Comparison of ENCODE assay signal across 36 cellular contexts in genomic region chr5:169012471-169012870, GRCh38.
"Had no signal": no experiment of that assay in that cellular context is flagged by ENCODE, and none has a peak within 500 bp of the region (broad histone marks: within the 10 kb centered on the region; RNA-seq: fewer than 3 reads in every experiment).

No MANE protein-coding gene starts in this region.

- H3K27ac ChIP-seq: adrenal gland, body of pancreas, esophagus muscularis mucosa, foreskin keratinocyte, heart left ventricle, left lung, lower lobe of right lung, neutrophil, sigmoid colon, thoracic aorta, upper lobe of left lung, vagina had no signal

- H3K4me3 ChIP-seq: adrenal gland, body of pancreas, esophagus muscularis mucosa, heart left ventricle, left lung, lower lobe of right lung, sigmoid colon, thoracic aorta, upper lobe of left lung, vagina had no signal

- H3K9me3 ChIP-seq: adrenal gland, body of pancreas, esophagus muscularis mucosa, heart left ventricle, left lung, lower lobe of right lung, neutrophil, sigmoid colon, thoracic aorta, upper lobe of left lung, vagina had no signal

- H3K27ac Mint-ChIP-seq: activated naive CD4-positive, alpha-beta T cell treated with anti-CD3 and anti-CD28 coated beads for 36 hours; activated naive CD8-positive, alpha-beta T cell treated with anti-CD3 and anti-CD28 coated beads for 36 hours; activated T-helper 1 cell treated with anti-CD3 and anti-CD28 coated beads, Interleukin-12 subunit alpha, Interleukin-12 subunit beta, Interleukin-2, Interleukin-4 antibody, amounts not matched to agents 30 ng/mL and 10 ng/mL and 1 ng/mL, durations not matched to agents 14 hours and 24 hours and 36 hours; immature natural killer cell; natural killer cell; progenitor cell of endocrine pancreas; stimulated activated effector memory CD8-positive, alpha-beta T cell treated with anti-CD3 and anti-CD28 coated beads, Interleukin-12 subunit alpha, Interleukin-12 subunit beta, amount 100 ng/mL, for 72 hours; stimulated activated naive CD8-positive, alpha-beta T cell treated with anti-CD3 and anti-CD28 coated beads, Interleukin-15, Interleukin-2, amounts not matched to agents 100 ng/mL and 50 ng/mL, for 24 hours; T-helper 2 cell treated with Interferon-gamma antibody and Interleukin-4, amounts not matched to agents 5 μg/mL and 100 μg/mL, for 36 hours had no signal

- H3K27me3 ChIP-seq: adrenal gland, body of pancreas, esophagus muscularis mucosa, foreskin keratinocyte, left lung, sigmoid colon, upper lobe of left lung, vagina had no signal

- H3K4me1 ChIP-seq: body of pancreas, left lung, lower lobe of right lung, upper lobe of left lung had no signal

- H3K36me3 Mint-ChIP-seq: activated naive CD8-positive, alpha-beta T cell treated with anti-CD3 and anti-CD28 coated beads for 36 hours; immature natural killer cell; natural killer cell; stimulated activated effector memory CD8-positive, alpha-beta T cell treated with anti-CD3 and anti-CD28 coated beads, Interleukin-12 subunit alpha, Interleukin-12 subunit beta, amount 100 ng/mL, for 72 hours had no signal

- DNase-seq: activated CD4-positive, alpha-beta T cell treated with anti-CD3 and anti-CD28 coated beads for 48 hours; activated CD4-positive, alpha-beta T cell treated with anti-CD3 and anti-CD28 coated beads, Interleukin-2, amount 50 U/mL, for 48 hours; activated CD8-positive, alpha-beta memory T cell treated with anti-CD3 and anti-CD28 coated beads for 24 hours; activated CD8-positive, alpha-beta memory T cell treated with anti-CD3 and anti-CD28 coated beads, Interleukin-2, amount 50 U/mL, for 4 hours; activated effector memory CD4-positive, alpha-beta T cell treated with anti-CD3 and anti-CD28 coated beads, Interleukin-2, amount 50 U/mL, for 16 hours; activated naive CD4-positive, alpha-beta T cell treated with anti-CD3 and anti-CD28 coated beads for 36 hours; activated naive CD8-positive, alpha-beta T cell treated with anti-CD3 and anti-CD28 coated beads for 36 hours; activated T-cell treated with anti-CD3 and anti-CD28 coated beads, Interleukin-2, amount 50 U/mL, for 1 hour; adrenal gland; aorta; body of pancreas; dermis blood vessel endothelial cell; effector CD4-positive, alpha-beta T cell; foreskin keratinocyte; heart left ventricle; hypothalamus; immature natural killer cell; kidney; left lung; lower lobe of right lung; mesenchymal stem cell; natural killer cell; retina; sigmoid colon; small intestine; stimulated activated CD4-positive, alpha-beta T cell treated with anti-CD3 and anti-CD28 coated beads, Interleukin-4, amount 100 ng/mL, for 24 hours; upper lobe of left lung had no signal

- H3K4me1 Mint-ChIP-seq: activated naive CD8-positive, alpha-beta T cell treated with anti-CD3 and anti-CD28 coated beads for 36 hours; immature natural killer cell; natural killer cell; stimulated activated effector memory CD8-positive, alpha-beta T cell treated with anti-CD3 and anti-CD28 coated beads, Interleukin-12 subunit alpha, Interleukin-12 subunit beta, amount 100 ng/mL, for 72 hours had no signal

- H3K36me3 ChIP-seq: adrenal gland, esophagus muscularis mucosa, heart left ventricle, left lung, lower lobe of right lung, neutrophil, sigmoid colon, thoracic aorta, upper lobe of left lung, vagina had no signal

- H3K4me3 Mint-ChIP-seq: activated naive CD4-positive, alpha-beta T cell treated with anti-CD3 and anti-CD28 coated beads for 36 hours; activated naive CD8-positive, alpha-beta T cell treated with anti-CD3 and anti-CD28 coated beads for 36 hours; activated T-helper 1 cell treated with anti-CD3 and anti-CD28 coated beads, Interleukin-12 subunit alpha, Interleukin-12 subunit beta, Interleukin-2, Interleukin-4 antibody, amounts not matched to agents 30 ng/mL and 10 ng/mL and 1 ng/mL, durations not matched to agents 14 hours and 24 hours and 36 hours; immature natural killer cell; natural killer cell; stimulated activated effector memory CD8-positive, alpha-beta T cell treated with anti-CD3 and anti-CD28 coated beads, Interleukin-12 subunit alpha, Interleukin-12 subunit beta, amount 100 ng/mL, for 72 hours; stimulated activated naive CD8-positive, alpha-beta T cell treated with anti-CD3 and anti-CD28 coated beads, Interleukin-15, Interleukin-2, amounts not matched to agents 100 ng/mL and 50 ng/mL, for 24 hours; T-helper 2 cell treated with Interferon-gamma antibody and Interleukin-4, amounts not matched to agents 5 μg/mL and 100 μg/mL, for 36 hours had no signal

- H3K9me3 Mint-ChIP-seq: activated naive CD4-positive, alpha-beta T cell treated with anti-CD3 and anti-CD28 coated beads for 36 hours; activated naive CD8-positive, alpha-beta T cell treated with anti-CD3 and anti-CD28 coated beads for 36 hours; activated T-helper 1 cell treated with anti-CD3 and anti-CD28 coated beads, Interleukin-12 subunit alpha, Interleukin-12 subunit beta, Interleukin-2, Interleukin-4 antibody, amounts not matched to agents 30 ng/mL and 10 ng/mL and 1 ng/mL, durations not matched to agents 14 hours and 24 hours and 36 hours; immature natural killer cell; natural killer cell; stimulated activated effector memory CD8-positive, alpha-beta T cell treated with anti-CD3 and anti-CD28 coated beads, Interleukin-12 subunit alpha, Interleukin-12 subunit beta, amount 100 ng/mL, for 72 hours; stimulated activated naive CD8-positive, alpha-beta T cell treated with anti-CD3 and anti-CD28 coated beads, Interleukin-15, Interleukin-2, amounts not matched to agents 100 ng/mL and 50 ng/mL, for 24 hours; T-helper 2 cell treated with Interferon-gamma antibody and Interleukin-4, amounts not matched to agents 5 μg/mL and 100 μg/mL, for 36 hours had no signal
